Comparison of ENCODE assay signal across 1 cellular context in the genomic region with DNA sequence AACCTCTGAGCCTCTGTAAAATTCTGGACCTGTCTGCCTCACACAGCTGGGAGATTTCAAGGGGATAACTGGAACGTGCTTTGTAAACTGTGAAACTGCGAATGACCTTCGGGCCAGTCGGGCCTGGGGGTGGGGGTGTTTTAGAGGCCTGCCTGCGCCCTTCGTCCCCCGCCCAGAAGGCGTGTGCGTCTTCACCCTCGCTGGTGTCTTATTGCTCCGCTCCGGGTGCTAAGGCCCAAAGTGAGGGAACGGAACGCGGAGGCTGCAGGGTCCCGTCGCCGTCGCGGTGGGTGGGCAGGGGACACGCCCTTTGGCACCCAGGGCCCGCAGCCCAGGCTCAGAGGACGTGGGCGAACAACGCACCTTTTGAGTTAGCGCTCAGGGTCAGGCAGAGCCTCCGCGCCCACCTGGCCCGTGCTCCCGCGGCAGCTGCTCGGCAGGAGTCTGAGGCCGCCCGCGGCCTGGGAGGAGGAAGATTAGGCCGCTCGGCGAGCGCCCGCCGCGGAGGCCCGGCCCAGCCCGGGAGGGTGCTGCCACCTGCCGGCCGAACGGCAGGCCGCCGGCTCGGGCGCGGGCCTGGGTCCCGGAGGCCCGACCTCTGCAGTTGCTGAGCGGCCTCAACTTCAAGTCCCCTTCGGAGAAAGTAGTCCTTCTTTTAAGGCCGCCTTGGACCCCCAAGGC.
A peak's percentile ranks its signal among the peaks of the same experiment; 100 is the strongest.
TF ChIP-seq lines count a peak whose summit lies in the region.

No MANE protein-coding gene starts in this region.

TF ChIP-seq in HepG2, 621 proteins besides CTCF, POLR2A, EP300 and RAD21 (continued from another document and continues in another):
- TF ChIP-seq, protein P1, sequence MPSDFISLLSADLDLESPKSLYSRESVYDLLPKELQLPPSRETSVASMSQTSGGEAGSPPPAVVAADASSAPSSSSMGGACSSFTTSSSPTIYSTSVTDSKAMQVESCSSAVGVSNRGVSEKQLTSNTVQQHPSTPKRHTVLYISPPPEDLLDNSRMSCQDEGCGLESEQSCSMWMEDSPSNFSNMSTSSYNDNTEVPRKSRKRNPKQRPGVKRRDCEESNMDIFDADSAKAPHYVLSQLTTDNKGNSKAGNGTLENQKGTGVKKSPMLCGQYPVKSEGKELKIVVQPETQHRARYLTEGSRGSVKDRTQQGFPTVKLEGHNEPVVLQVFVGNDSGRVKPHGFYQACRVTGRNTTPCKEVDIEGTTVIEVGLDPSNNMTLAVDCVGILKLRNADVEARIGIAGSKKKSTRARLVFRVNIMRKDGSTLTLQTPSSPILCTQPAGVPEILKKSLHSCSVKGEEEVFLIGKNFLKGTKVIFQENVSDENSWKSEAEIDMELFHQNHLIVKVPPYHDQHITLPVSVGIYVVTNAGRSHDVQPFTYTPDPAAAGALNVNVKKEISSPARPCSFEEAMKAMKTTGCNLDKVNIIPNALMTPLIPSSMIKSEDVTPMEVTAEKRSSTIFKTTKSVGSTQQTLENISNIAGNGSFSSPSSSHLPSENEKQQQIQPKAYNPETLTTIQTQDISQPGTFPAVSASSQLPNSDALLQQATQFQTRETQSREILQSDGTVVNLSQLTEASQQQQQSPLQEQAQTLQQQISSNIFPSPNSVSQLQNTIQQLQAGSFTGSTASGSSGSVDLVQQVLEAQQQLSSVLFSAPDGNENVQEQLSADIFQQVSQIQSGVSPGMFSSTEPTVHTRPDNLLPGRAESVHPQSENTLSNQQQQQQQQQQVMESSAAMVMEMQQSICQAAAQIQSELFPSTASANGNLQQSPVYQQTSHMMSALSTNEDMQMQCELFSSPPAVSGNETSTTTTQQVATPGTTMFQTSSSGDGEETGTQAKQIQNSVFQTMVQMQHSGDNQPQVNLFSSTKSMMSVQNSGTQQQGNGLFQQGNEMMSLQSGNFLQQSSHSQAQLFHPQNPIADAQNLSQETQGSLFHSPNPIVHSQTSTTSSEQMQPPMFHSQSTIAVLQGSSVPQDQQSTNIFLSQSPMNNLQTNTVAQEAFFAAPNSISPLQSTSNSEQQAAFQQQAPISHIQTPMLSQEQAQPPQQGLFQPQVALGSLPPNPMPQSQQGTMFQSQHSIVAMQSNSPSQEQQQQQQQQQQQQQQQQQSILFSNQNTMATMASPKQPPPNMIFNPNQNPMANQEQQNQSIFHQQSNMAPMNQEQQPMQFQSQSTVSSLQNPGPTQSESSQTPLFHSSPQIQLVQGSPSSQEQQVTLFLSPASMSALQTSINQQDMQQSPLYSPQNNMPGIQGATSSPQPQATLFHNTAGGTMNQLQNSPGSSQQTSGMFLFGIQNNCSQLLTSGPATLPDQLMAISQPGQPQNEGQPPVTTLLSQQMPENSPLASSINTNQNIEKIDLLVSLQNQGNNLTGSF (CRISPR knock-in tag; IDR thresholded peaks at IDR 0.05), result peak; percentile 66; the same call in 1 of the 2 replicates
- peak; percentile 96; the same call in 1 of the 2 replicates for TF ChIP-seq ZNF567 (CRISPR knock-in tag; IDR thresholded peaks at IDR 0.05; ENCODE audit: borderline replicate concordance)
- TF ChIP-seq, protein P2, sequence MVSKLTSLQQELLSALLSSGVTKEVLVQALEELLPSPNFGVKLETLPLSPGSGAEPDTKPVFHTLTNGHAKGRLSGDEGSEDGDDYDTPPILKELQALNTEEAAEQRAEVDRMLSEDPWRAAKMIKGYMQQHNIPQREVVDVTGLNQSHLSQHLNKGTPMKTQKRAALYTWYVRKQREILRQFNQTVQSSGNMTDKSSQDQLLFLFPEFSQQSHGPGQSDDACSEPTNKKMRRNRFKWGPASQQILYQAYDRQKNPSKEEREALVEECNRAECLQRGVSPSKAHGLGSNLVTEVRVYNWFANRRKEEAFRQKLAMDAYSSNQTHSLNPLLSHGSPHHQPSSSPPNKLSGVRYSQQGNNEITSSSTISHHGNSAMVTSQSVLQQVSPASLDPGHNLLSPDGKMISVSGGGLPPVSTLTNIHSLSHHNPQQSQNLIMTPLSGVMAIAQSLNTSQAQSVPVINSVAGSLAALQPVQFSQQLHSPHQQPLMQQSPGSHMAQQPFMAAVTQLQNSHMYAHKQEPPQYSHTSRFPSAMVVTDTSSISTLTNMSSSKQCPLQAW (CRISPR knock-in tag; IDR thresholded peaks at IDR 0.05), result peak; percentile 81
- TF ChIP-seq HNRNPUL1 (IDR thresholded peaks at IDR 0.05; ENCODE audit: low read depth, low read length), result no peak
- no peak for TF ChIP-seq MAZ (IDR thresholded peaks at IDR 0.05; ENCODE audit: borderline replicate concordance, low read depth, low read length)
- peak; percentile 89; the same call in 1 of the 2 replicates for TF ChIP-seq MAZ (CRISPR knock-in tag; IDR thresholded peaks at IDR 0.05; ENCODE audit: low read depth)
- no peak for TF ChIP-seq ATM (IDR thresholded peaks at IDR 0.05; ENCODE audit: borderline replicate concordance)
- peak; percentile 78 for TF ChIP-seq STAG1 (CRISPR knock-in tag; IDR thresholded peaks at IDR 0.05)
- TF ChIP-seq HMG20A (CRISPR knock-in tag; IDR thresholded peaks at IDR 0.05; ENCODE audit: borderline replicate concordance), result no peak
- peak; percentile 61 for TF ChIP-seq POLR2G (IDR thresholded peaks at IDR 0.05; ENCODE audit: low read depth, low read length)
- peak; percentile 80; the same call in 1 of the 2 replicates for TF ChIP-seq MYC (CRISPR knock-in tag; IDR thresholded peaks at IDR 0.05; ENCODE audit: borderline replicate concordance)
- TF ChIP-seq KLF6 (CRISPR knock-in tag; IDR thresholded peaks at IDR 0.05), result peak; percentile 59
- peak; percentile 76; the same call in 1 of the 2 replicates for TF ChIP-seq GABPB1 (CRISPR knock-in tag; IDR thresholded peaks at IDR 0.05)
- TF ChIP-seq ZNF263 (CRISPR knock-in tag; IDR thresholded peaks at IDR 0.05), result peak; percentile 96
- TF ChIP-seq ZNF230 (CRISPR knock-in tag; IDR thresholded peaks at IDR 0.05), result peak; percentile 89; the same call in 1 of the 2 replicates
- peak; percentile 71; the same call in 1 of the 2 replicates for TF ChIP-seq MEIS1 (CRISPR knock-in tag; IDR thresholded peaks at IDR 0.05; ENCODE audit: borderline replicate concordance)
- no peak for TF ChIP-seq POLR2AphosphoS2 (IDR thresholded peaks at IDR 0.05; ENCODE audit: low read depth, low read length)
- TF ChIP-seq, protein P3, sequence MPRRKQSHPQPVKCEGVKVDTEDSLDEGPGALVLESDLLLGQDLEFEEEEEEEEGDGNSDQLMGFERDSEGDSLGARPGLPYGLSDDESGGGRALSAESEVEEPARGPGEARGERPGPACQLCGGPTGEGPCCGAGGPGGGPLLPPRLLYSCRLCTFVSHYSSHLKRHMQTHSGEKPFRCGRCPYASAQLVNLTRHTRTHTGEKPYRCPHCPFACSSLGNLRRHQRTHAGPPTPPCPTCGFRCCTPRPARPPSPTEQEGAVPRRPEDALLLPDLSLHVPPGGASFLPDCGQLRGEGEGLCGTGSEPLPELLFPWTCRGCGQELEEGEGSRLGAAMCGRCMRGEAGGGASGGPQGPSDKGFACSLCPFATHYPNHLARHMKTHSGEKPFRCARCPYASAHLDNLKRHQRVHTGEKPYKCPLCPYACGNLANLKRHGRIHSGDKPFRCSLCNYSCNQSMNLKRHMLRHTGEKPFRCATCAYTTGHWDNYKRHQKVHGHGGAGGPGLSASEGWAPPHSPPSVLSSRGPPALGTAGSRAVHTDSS (CRISPR knock-in tag; conservative IDR thresholded peaks at IDR 0.05), result no peak
- TF ChIP-seq, protein P4, sequence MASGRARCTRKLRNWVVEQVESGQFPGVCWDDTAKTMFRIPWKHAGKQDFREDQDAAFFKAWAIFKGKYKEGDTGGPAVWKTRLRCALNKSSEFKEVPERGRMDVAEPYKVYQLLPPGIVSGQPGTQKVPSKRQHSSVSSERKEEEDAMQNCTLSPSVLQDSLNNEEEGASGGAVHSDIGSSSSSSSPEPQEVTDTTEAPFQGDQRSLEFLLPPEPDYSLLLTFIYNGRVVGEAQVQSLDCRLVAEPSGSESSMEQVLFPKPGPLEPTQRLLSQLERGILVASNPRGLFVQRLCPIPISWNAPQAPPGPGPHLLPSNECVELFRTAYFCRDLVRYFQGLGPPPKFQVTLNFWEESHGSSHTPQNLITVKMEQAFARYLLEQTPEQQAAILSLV (CRISPR knock-in tag; IDR thresholded peaks at IDR 0.05; ENCODE audit: borderline replicate concordance), result peak; percentile 91; the same call in 1 of the 2 replicates
- 0 out of 2 replicates have a peak, but pooled peaks have one; percentile 89 for TF ChIP-seq REL (CRISPR knock-in tag; conservative IDR thresholded peaks at IDR 0.05)
- 0 out of 2 replicates have a peak, but pooled peaks have one; percentile 45 for TF ChIP-seq ESRRA (CRISPR knock-in tag; IDR thresholded peaks at IDR 0.05; ENCODE audit: low read depth)
- TF ChIP-seq, protein P5, sequence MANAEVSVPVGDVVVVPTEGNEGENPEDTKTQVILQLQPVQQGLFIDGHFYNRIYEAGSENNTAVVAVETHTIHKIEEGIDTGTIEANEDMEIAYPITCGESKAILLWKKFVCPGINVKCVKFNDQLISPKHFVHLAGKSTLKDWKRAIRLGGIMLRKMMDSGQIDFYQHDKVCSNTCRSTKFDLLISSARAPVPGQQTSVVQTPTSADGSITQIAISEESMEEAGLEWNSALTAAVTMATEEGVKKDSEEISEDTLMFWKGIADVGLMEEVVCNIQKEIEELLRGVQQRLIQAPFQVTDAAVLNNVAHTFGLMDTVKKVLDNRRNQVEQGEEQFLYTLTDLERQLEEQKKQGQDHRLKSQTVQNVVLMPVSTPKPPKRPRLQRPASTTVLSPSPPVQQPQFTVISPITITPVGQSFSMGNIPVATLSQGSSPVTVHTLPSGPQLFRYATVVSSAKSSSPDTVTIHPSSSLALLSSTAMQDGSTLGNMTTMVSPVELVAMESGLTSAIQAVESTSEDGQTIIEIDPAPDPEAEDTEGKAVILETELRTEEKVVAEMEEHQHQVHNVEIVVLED (CRISPR knock-in tag; IDR thresholded peaks at IDR 0.05; ENCODE audit: borderline replicate concordance), result peak; percentile 72
- TF ChIP-seq DNMT1 (CRISPR knock-in tag; IDR thresholded peaks at IDR 0.05), result peak; percentile 93
- peak; percentile 84 for TF ChIP-seq ZNF547 (CRISPR knock-in tag; IDR thresholded peaks at IDR 0.05)
- TF ChIP-seq MXD4 (CRISPR knock-in tag; IDR thresholded peaks at IDR 0.05), result peak; percentile 40
- peak; percentile 83; the same call in 1 of the 2 replicates for TF ChIP-seq BRCA1 (CRISPR knock-in tag; IDR thresholded peaks at IDR 0.05)
- peak; percentile 68 for TF ChIP-seq MEF2D (CRISPR knock-in tag; IDR thresholded peaks at IDR 0.05)
- TF ChIP-seq GLI4 (CRISPR knock-in tag; IDR thresholded peaks at IDR 0.05; ENCODE audit: borderline replicate concordance), result no peak
- no peak for TF ChIP-seq ZNF101 (CRISPR knock-in tag; IDR thresholded peaks at IDR 0.05; ENCODE audit: borderline replicate concordance, low read depth)
- TF ChIP-seq PHF21A (CRISPR knock-in tag; IDR thresholded peaks at IDR 0.05), result peak; percentile 84
- peak; percentile 86; the same call in 1 of the 2 replicates for TF ChIP-seq CHCHD3 (CRISPR knock-in tag; IDR thresholded peaks at IDR 0.05)
- TF ChIP-seq, protein P6, sequence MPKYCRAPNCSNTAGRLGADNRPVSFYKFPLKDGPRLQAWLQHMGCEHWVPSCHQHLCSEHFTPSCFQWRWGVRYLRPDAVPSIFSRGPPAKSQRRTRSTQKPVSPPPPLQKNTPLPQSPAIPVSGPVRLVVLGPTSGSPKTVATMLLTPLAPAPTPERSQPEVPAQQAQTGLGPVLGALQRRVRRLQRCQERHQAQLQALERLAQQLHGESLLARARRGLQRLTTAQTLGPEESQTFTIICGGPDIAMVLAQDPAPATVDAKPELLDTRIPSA (CRISPR knock-in tag; IDR thresholded peaks at IDR 0.05; ENCODE audit: borderline replicate concordance), result peak; percentile 90
- 0 out of 2 replicates have a peak, but pooled peaks have one; percentile 72 for TF ChIP-seq ZNF83 (CRISPR knock-in tag; IDR thresholded peaks at IDR 0.05; ENCODE audit: borderline replicate concordance)
- TF ChIP-seq ZNF225 (CRISPR knock-in tag; IDR thresholded peaks at IDR 0.05), result peak; percentile 97
- TF ChIP-seq, protein P7, sequence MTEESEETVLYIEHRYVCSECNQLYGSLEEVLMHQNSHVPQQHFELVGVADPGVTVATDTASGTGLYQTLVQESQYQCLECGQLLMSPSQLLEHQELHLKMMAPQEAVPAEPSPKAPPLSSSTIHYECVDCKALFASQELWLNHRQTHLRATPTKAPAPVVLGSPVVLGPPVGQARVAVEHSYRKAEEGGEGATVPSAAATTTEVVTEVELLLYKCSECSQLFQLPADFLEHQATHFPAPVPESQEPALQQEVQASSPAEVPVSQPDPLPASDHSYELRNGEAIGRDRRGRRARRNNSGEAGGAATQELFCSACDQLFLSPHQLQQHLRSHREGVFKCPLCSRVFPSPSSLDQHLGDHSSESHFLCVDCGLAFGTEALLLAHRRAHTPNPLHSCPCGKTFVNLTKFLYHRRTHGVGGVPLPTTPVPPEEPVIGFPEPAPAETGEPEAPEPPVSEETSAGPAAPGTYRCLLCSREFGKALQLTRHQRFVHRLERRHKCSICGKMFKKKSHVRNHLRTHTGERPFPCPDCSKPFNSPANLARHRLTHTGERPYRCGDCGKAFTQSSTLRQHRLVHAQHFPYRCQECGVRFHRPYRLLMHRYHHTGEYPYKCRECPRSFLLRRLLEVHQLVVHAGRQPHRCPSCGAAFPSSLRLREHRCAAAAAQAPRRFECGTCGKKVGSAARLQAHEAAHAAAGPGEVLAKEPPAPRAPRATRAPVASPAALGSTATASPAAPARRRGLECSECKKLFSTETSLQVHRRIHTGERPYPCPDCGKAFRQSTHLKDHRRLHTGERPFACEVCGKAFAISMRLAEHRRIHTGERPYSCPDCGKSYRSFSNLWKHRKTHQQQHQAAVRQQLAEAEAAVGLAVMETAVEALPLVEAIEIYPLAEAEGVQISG (CRISPR knock-in tag; IDR thresholded peaks at IDR 0.05), result no peak; the same call in none of the 2 replicates
- TF ChIP-seq, protein P8, sequence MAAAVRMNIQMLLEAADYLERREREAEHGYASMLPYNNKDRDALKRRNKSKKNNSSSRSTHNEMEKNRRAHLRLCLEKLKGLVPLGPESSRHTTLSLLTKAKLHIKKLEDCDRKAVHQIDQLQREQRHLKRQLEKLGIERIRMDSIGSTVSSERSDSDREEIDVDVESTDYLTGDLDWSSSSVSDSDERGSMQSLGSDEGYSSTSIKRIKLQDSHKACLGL (CRISPR knock-in tag; IDR thresholded peaks at IDR 0.05), result peak; percentile 89
- peak; percentile 90 for TF ChIP-seq HES4 (CRISPR knock-in tag; IDR thresholded peaks at IDR 0.05; ENCODE audit: borderline replicate concordance)
- TF ChIP-seq, protein P9, sequence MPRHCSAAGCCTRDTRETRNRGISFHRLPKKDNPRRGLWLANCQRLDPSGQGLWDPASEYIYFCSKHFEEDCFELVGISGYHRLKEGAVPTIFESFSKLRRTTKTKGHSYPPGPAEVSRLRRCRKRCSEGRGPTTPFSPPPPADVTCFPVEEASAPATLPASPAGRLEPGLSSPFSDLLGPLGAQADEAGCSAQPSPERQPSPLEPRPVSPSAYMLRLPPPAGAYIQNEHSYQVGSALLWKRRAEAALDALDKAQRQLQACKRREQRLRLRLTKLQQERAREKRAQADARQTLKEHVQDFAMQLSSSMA (CRISPR knock-in tag; IDR thresholded peaks at IDR 0.05), result peak; percentile 55; the same call in 1 of the 2 replicates
- peak; percentile 56 for TF ChIP-seq SAP130 (CRISPR knock-in tag; IDR thresholded peaks at IDR 0.05; ENCODE audit: low read depth)
- no peak for TF ChIP-seq IRX3 (CRISPR knock-in tag; IDR thresholded peaks at IDR 0.05; ENCODE audit: borderline replicate concordance, low read depth)
- peak; percentile 58; the same call in 1 of the 2 replicates for TF ChIP-seq ZNF598 (CRISPR knock-in tag; IDR thresholded peaks at IDR 0.05; ENCODE audit: borderline replicate concordance)
- no peak for TF ChIP-seq NFRKB (IDR thresholded peaks at IDR 0.05)
- TF ChIP-seq NFKBIZ (CRISPR knock-in tag; IDR thresholded peaks at IDR 0.05), result 0 out of 2 replicates have a peak, but pooled peaks have one; percentile 50
- no peak for TF ChIP-seq NFE2 (CRISPR knock-in tag; IDR thresholded peaks at IDR 0.05)
- peak; percentile 31; the same call in 1 of the 2 replicates for TF ChIP-seq ZNF709 (CRISPR knock-in tag; IDR thresholded peaks at IDR 0.05)
- TF ChIP-seq TBX2 (CRISPR knock-in tag; IDR thresholded peaks at IDR 0.05; ENCODE audit: borderline replicate concordance), result peak; percentile 91
- TF ChIP-seq CEBPG (CRISPR knock-in tag; IDR thresholded peaks at IDR 0.05), result peak; percentile 21; the same call in 1 of the 2 replicates
- peak; percentile 63 for TF ChIP-seq ARNTL (CRISPR knock-in tag; IDR thresholded peaks at IDR 0.05)
